Comparison of ENCODE assay signal across 25 cellular contexts in the genomic region with DNA sequence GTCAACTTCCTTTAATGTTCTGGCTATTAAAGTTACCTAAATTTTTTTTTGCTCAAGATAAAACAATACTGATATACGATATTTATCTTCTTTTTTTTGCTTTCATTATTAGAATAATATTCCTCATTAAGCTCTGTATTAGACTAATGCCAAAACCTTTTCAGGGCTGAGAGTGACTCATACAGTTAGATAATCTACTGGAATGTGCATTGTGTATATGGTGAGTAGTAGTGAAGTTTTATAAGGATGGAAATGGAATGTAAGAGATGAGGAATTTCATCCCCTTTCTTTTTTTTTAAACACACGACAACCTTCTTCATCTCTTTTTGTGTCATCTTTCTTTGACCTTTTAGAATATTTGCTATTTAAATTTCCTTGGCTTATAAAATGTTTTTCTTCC.
DNase-seq lines count a peak whose midpoint lies in the region; ATAC-seq and TF ChIP-seq lines count a peak whose summit lies in the region.
"Had no signal": no experiment of that assay in that cellular context is flagged by ENCODE, and none has a peak within 500 bp of the region (broad histone marks: within the 10 kb centered on the region; RNA-seq: fewer than 3 reads in every experiment).

No MANE protein-coding gene starts in this region.

- H3K27me3 ChIP-seq in GM23248 (replicated peaks; ENCODE audit: insufficient read depth) (no peaks in the 10 kb centered on the region), WERI-Rb-1 (ENCODE audit: insufficient read depth, low read depth, severe bottlenecking) (peaks cover 56% of the 10 kb centered on the region), spleen (replicated peaks in 1 of 7) (no peaks in the 10 kb centered on the region)

- peak overlapping the region in 2 of 3 experiments; percentile 60 to 89 for H3K27ac Mint-ChIP-seq in nephron
- H3K27ac Mint-ChIP-seq: activated CD4-positive, alpha-beta memory T cell treated with anti-CD3 and anti-CD28 coated beads, Interleukin-2, amount 10 ng/mL, durations not matched to agents 7 days and 5 days; activated naive CD8-positive, alpha-beta T cell; activated T-cell treated with anti-CD3 and anti-CD28 coated beads, Interleukin-2, amount 50 U/mL, for 24 hours; CD8-positive, alpha-beta T cell; GM23338; IgD-negative memory B cell; stimulated activated naive CD8-positive, alpha-beta T cell treated with anti-CD3 and anti-CD28 coated beads, Interleukin-15, Interleukin-2, amounts not matched to agents 100 ng/mL and 50 ng/mL, for 24 hours; type B pancreatic cell had no signal

- in situ Hi-C loops in GM23248 (cut with MboI), result no loop called here

- H3K27ac ChIP-seq in GM23248, result no peak overlapping the region
- H3K27ac ChIP-seq in WERI-Rb-1, result no peak overlapping the region
- no peak overlapping the region for H3K27ac ChIP-seq in spleen
- H3K27ac ChIP-seq: VCaP had no signal

- no peak overlapping the region for H3K4me2 ChIP-seq in GM23248 (ENCODE audit: unreplicated experiment)
- H3K4me2 ChIP-seq: GM23338 had no signal

- no peak overlapping the region for H3K4me3 Mint-ChIP-seq in nephron
- H3K4me3 Mint-ChIP-seq: activated CD4-positive, alpha-beta memory T cell treated with anti-CD3 and anti-CD28 coated beads, Interleukin-2, amount 10 ng/mL, durations not matched to agents 7 days and 5 days; activated naive CD8-positive, alpha-beta T cell; activated T-cell treated with anti-CD3 and anti-CD28 coated beads, Interleukin-2, amount 50 U/mL, for 24 hours; CD8-positive, alpha-beta T cell; GM23338; IgD-negative memory B cell; stimulated activated naive CD8-positive, alpha-beta T cell treated with anti-CD3 and anti-CD28 coated beads, Interleukin-15, Interleukin-2, amounts not matched to agents 100 ng/mL and 50 ng/mL, for 24 hours; type B pancreatic cell had no signal

- DNase-seq in GM23248 (peak; percentile 1), RKO (ENCODE audit: low spot score) (peak; percentile 27), epithelial cell of proximal tubule (ENCODE audit: low read depth) (peak; percentile 43), WERI-Rb-1 (no peak), spleen (no peak), medulla oblongata (ENCODE audit: extremely low spot score) (no peak)
- DNase-seq: activated CD4-positive, alpha-beta memory T cell treated with anti-CD3 and anti-CD28 coated beads, Interleukin-2, amount 10 ng/mL, durations not matched to agents 7 days and 5 days; activated T-cell treated with anti-CD3 and anti-CD28 coated beads, Interleukin-2, amount 50 U/mL, for 24 hours; CD8-positive, alpha-beta T cell; DND-41; mucosa of descending colon; MV-4-11; NCI-H2029 treated with DMSO at 0.1 percent for 48 hours; NCI-H510A treated with DMSO at 0.1 percent for 48 hours; nucleus accumbens; right cardiac atrium; SHP77 had no signal

- H3K4me1 ChIP-seq in GM23248 (ENCODE audit: insufficient read depth), result no peaks in the 10 kb centered on the region
- no peaks in the 10 kb centered on the region for H3K4me1 ChIP-seq in spleen

- no peaks in the 10 kb centered on the region for H3K79me2 ChIP-seq in GM23248 (ENCODE audit: insufficient read depth)

- H3K9me2 ChIP-seq in GM23248 (ENCODE audit: insufficient read depth), result no peaks in the 10 kb centered on the region

- intact Hi-C loops in spleen (cut with DNase I; ENCODE audit: low total_unique reads), result no loop called here

- H3K4me3 ChIP-seq in GM23248 (no peak overlapping the region), epithelial cell of proximal tubule (ENCODE audit: low read depth, low read length) (no peak overlapping the region), WERI-Rb-1 (ENCODE audit: low read depth, low read length) (no peak overlapping the region), spleen (no peak overlapping the region)
- H3K4me3 ChIP-seq: GM23338, mucosa of descending colon had no signal

- H4K20me1 ChIP-seq in GM23248 (ENCODE audit: insufficient read depth), result no peaks in the 10 kb centered on the region

- peaks cover 6% of the 10 kb centered on the region for H3K27me3 Mint-ChIP-seq in nephron (ENCODE audit: low read depth)
- H3K27me3 Mint-ChIP-seq: activated CD4-positive, alpha-beta memory T cell treated with anti-CD3 and anti-CD28 coated beads, Interleukin-2, amount 10 ng/mL, durations not matched to agents 7 days and 5 days; activated naive CD8-positive, alpha-beta T cell; activated T-cell treated with anti-CD3 and anti-CD28 coated beads, Interleukin-2, amount 50 U/mL, for 24 hours; IgD-negative memory B cell; stimulated activated naive CD8-positive, alpha-beta T cell treated with anti-CD3 and anti-CD28 coated beads, Interleukin-15, Interleukin-2, amounts not matched to agents 100 ng/mL and 50 ng/mL, for 24 hours; type B pancreatic cell had no signal

- no peak overlapping the region for H2AFZ ChIP-seq in GM23248

- ATAC-seq in GM18520 (IDR thresholded peaks at IDR 0.05; ENCODE audit: unreplicated experiment), result no peak
- ATAC-seq: CD8-positive, alpha-beta T cell; GM23338; mucosa of descending colon; right cardiac atrium had no signal

- no peaks in the 10 kb centered on the region for H3K9me3 Mint-ChIP-seq in nephron
- H3K9me3 Mint-ChIP-seq: activated CD4-positive, alpha-beta memory T cell treated with anti-CD3 and anti-CD28 coated beads, Interleukin-2, amount 10 ng/mL, durations not matched to agents 7 days and 5 days; GM23338; type B pancreatic cell had no signal

- H3F3A ChIP-seq in GM23248 (ENCODE audit: insufficient read depth), result no peaks in the 10 kb centered on the region

- H3K36me3 ChIP-seq in GM23248 (ENCODE audit: low read depth) (no peaks in the 10 kb centered on the region), WERI-Rb-1 (no peaks in the 10 kb centered on the region), spleen (no peaks in the 10 kb centered on the region)

- peaks cover 27% of the 10 kb centered on the region for H3K4me1 Mint-ChIP-seq in nephron
- H3K4me1 Mint-ChIP-seq: activated CD4-positive, alpha-beta memory T cell treated with anti-CD3 and anti-CD28 coated beads, Interleukin-2, amount 10 ng/mL, durations not matched to agents 7 days and 5 days; IgD-negative memory B cell had no signal

- no peak for TF ChIP-seq POLR2A in spleen (IDR thresholded peaks at IDR 0.05)

- TF ChIP-seq CTCF in epithelial cell of proximal tubule (conservative IDR thresholded peaks at IDR 0.05; ENCODE audit: low read depth, low read length) (no peak), nephron (IDR thresholded peaks at IDR 0.05; ENCODE audit: unreplicated experiment in 3 of 3) (no peak), WERI-Rb-1 (IDR thresholded peaks at IDR 0.05; ENCODE audit: low read depth, low read length) (no peak), spleen (IDR thresholded peaks at IDR 0.05 in 8 of 11, conservative IDR thresholded peaks at IDR 0.05 in 3 of 11) (no peak)

- no peak overlapping the region for H3K9ac ChIP-seq in GM23248

- H3K9me3 ChIP-seq in GM23248 (ENCODE audit: low read depth) (no peaks in the 10 kb centered on the region), WERI-Rb-1 (ENCODE audit: severe bottlenecking) (no peaks in the 10 kb centered on the region), spleen (peaks cover 0 to 6% (median 0%) of the 10 kb centered on the region in 8 donors)
- H3K9me3 ChIP-seq: mucosa of descending colon had no signal

- no peaks in the 10 kb centered on the region for H3K36me3 Mint-ChIP-seq in nephron (ENCODE audit: low read depth)
- H3K36me3 Mint-ChIP-seq: activated naive CD8-positive, alpha-beta T cell; CD8-positive, alpha-beta T cell; IgD-negative memory B cell; type B pancreatic cell had no signal

- 24 to 36% methylated on average over 2 of the region's 2 CpGs for WGBS in GM23248 (ENCODE audit: low coverage in 1 of 2, low lambda C conversion rate in 2 of 2, missing lambda C conversion rate in 2 of 2), 2 experiments
- 77 to 91% (median 81%) methylated on average over 2 of the region's 2 CpGs for WGBS in spleen, 5 donors

Comparison
In these comparisons a context has a peak if more than half of its experiments do, and no peak if none do; other contexts are left out.
1. DNase-seq: peak in GM23248 (single experiment), RKO (single experiment) and epithelial cell of proximal tubule (single experiment); none in WERI-Rb-1 (single experiment), spleen (single experiment) and medulla oblongata (single experiment).